In genomic region chr10:119869398-119869797, GRCh38 we compare ENCODE assay signal across 1 cellular context.
TF ChIP-seq lines count a peak whose summit lies in the region.

No MANE protein-coding gene starts in this region.

TF ChIP-seq in HEK293, 187 proteins besides CTCF, POLR2A, EP300 and RAD21:
- TF ChIP-seq ZNF362 (tag by site-specific recombination; IDR thresholded peaks at IDR 0.05) (peak; percentile 56; the same call in 1 of the 2 replicates), OSR2 (tag by site-specific recombination; IDR thresholded peaks at IDR 0.05) (0 out of 2 replicates have a peak, but pooled peaks have one; percentile 37), SCRT2 (tag by site-specific recombination; IDR thresholded peaks at IDR 0.05) (peak; percentile 71), SCRT1 (tag by site-specific recombination; IDR thresholded peaks at IDR 0.05; ENCODE audit: borderline replicate concordance) (0 out of 2 replicates have a peak, but pooled peaks have one; percentile 42), ZNF394 (tag by site-specific recombination; IDR thresholded peaks at IDR 0.05; ENCODE audit: borderline replicate concordance) (peak; percentile 90; the same call in 1 of the 2 replicates)
